ENCODE assay signal across 8 cellular contexts in the genomic region with DNA sequence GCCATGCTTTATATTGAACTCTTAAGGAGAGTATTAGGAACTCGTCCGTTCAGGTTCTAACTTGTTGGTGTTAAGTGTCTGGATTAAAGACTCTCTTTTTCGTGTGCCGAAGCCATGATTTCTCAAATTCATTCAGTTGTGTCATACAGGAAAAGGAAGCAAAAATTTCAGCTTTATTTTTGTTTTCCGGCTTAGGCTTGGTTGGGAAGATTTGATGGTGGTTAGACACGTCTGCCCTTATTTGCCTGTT. TPM values are rescaled to one million over a fixed set of nuclear protein-coding genes. Genes with fewer than 3 reads are reported as not detected.
DNase-seq lines count a peak whose midpoint lies in the region; ATAC-seq and TF ChIP-seq lines count a peak whose summit lies in the region.

No MANE protein-coding gene starts in this region.

- H3K27me3 Mint-ChIP-seq in osteocyte (ENCODE audit: unreplicated experiment): no peaks in the 10 kb centered on the region

- peak overlapping the region; percentile 88 for H3K4me3 Mint-ChIP-seq in osteocyte (ENCODE audit: unreplicated experiment)

- peaks cover 55% of the 10 kb centered on the region for H3K79me2 ChIP-seq in PC-3 (ENCODE audit: low read length)

- H3K9ac ChIP-seq in PC-3 (ENCODE audit: low read length): peak overlapping the region; percentile 73

- peaks cover 12% of the 10 kb centered on the region for H3K36me3 Mint-ChIP-seq in osteocyte (ENCODE audit: unreplicated experiment)

- intact Hi-C loops in PC-3 (cut with micrococcal nuclease) (loop anchor here (2.0 kb wide), 2 partner anchors 15 to 31 kb away; a partner anchor contains a TSS), posterior vena cava (cut with DNase I) (no loop called here)

- H2AFZ ChIP-seq in PC-3 (ENCODE audit: low read length): peak overlapping the region; percentile 4; the same call in 1 of the 2 replicates

- TF ChIP-seq CTCF in PC-3 (conservative IDR thresholded peaks at IDR 0.05; ENCODE audit: low read depth, low read length) (no peak), epithelial cell of proximal tubule (conservative IDR thresholded peaks at IDR 0.05; ENCODE audit: low read depth, low read length) (no peak), osteocyte (IDR thresholded peaks at IDR 0.05) (no peak)

- peaks cover 30% of the 10 kb centered on the region for H3K4me1 Mint-ChIP-seq in osteocyte (ENCODE audit: unreplicated experiment)

- no peaks in the 10 kb centered on the region for H3K9me3 Mint-ChIP-seq in osteocyte (ENCODE audit: unreplicated experiment)

- peak overlapping the region; percentile 87 for H3K4me2 ChIP-seq in PC-3 (ENCODE audit: low read length)

- H3K27ac ChIP-seq in PC-3 (ENCODE audit: low read length): peak overlapping the region; percentile 8

- no peaks in the 10 kb centered on the region for H3K9me2 ChIP-seq in PC-3 (replicated peaks; ENCODE audit: low read length)

- H4K20me1 ChIP-seq in PC-3 (ENCODE audit: low read length): peaks cover 25% of the 10 kb centered on the region

- peaks cover 11% of the 10 kb centered on the region for H3F3A ChIP-seq in PC-3 (ENCODE audit: low read length, unreplicated experiment)

- peaks cover 18% of the 10 kb centered on the region; the same call in 1 of the 2 replicates for H3K36me3 ChIP-seq in PC-3 (ENCODE audit: low read depth, low read length)

- TSS peak; percentile 36 for BruUV-seq in PC-3 (replicated peaks; lab: Mats Ljungman, UMichigan)

- no peaks in the 10 kb centered on the region for H3K27me3 ChIP-seq in PC-3 (ENCODE audit: low read length)

- H3K9me3 ChIP-seq in PC-3 (ENCODE audit: low read length): no peaks in the 10 kb centered on the region

- peak overlapping the region; percentile 85 for H3K27ac Mint-ChIP-seq in osteocyte (ENCODE audit: unreplicated experiment)

- CTCF ChIA-PET in PC-3 (lab: Charles Lee): no interaction called here

- ATAC-seq in PC-3 (no peak), HG02642 (IDR thresholded peaks at IDR 0.05; ENCODE audit: poor library complexity, unreplicated experiment) (no peak)

- POLR2A ChIA-PET in PC-3 (lab: Charles Lee; ENCODE audit: unreplicated experiment): interaction anchor here (0.7 kb wide), 1 partner anchor 323 kb away, joined by 5 read pairs; no protein-coding TSS in a partner anchor

- DNase-seq in NCI-H146 (lab: John Stamatoyannopoulos, UW) (peak; percentile 26), NCI-H146 treated with DMSO at 0.1 percent for 48 hours (lab: John Stamatoyannopoulos, UW; ENCODE audit: unreplicated experiment) (no peak), PC-3 (peak; percentile 34), epithelial cell of proximal tubule (ENCODE audit: low read depth) (no peak), osteocyte (ENCODE audit: extremely low spot score, unreplicated experiment) (no peak), posterior vena cava (ENCODE audit: low spot score) (no peak), dedifferentiated amniotic fluid mesenchymal stem cell (ENCODE audit: extremely low spot score) (no peak)

- peaks cover 23% of the 10 kb centered on the region for H3K4me1 ChIP-seq in PC-3 (ENCODE audit: insufficient read depth, low read length)

- H3K4me3 ChIP-seq in PC-3 (ENCODE audit: low read length): peak overlapping the region; percentile 75
- H3K4me3 ChIP-seq in epithelial cell of proximal tubule (ENCODE audit: low read depth, low read length): peak overlapping the region; percentile 53

RNA-seq across cellular contexts. Expression of a gene that starts 0.9 kb away (rescaled TPM):
- total RNA-seq in PC-3 (2014; rRNA removed) (73.7 and 80.1 TPM in 2 replicates), epithelial cell of proximal tubule (46.1 and 46.4 TPM in 2 replicates), osteocyte (41.2 and 42.7 TPM in 2 replicates), posterior vena cava (10 to 100 TPM; 31.1 to 31.7 TPM)

RNA-seq across cellular contexts. Expression of a gene that starts 30.7 kb away (rescaled TPM):
- total RNA-seq in PC-3 (2014; rRNA removed) (147 and 167 TPM in 2 replicates), epithelial cell of proximal tubule (112 and 128 TPM in 2 replicates), osteocyte (102 and 109 TPM in 2 replicates), posterior vena cava (100 to 1,000 TPM; 113 to 132 TPM)

RNA-seq across cellular contexts. Expression of a gene that starts 34.5 kb away (rescaled TPM):
- not detected in 2 replicates for total RNA-seq in PC-3 (2014; rRNA removed)
- total RNA-seq in epithelial cell of proximal tubule: not detected in 2 replicates
- total RNA-seq in osteocyte: not detected in 2 replicates
- total RNA-seq in posterior vena cava: not detected

Comparison
In these comparisons a context has a peak if more than half of its experiments do, and no peak if none do; other contexts are left out.
1. DNase-seq: peak in NCI-H146 (single experiment) and PC-3 (single experiment); none in NCI-H146 treated with DMSO at 0.1 percent for 48 hours (single experiment), epithelial cell of proximal tubule (single experiment), osteocyte (single experiment), posterior vena cava (single experiment) and dedifferentiated amniotic fluid mesenchymal stem cell (single experiment).